ENCODE assay signal across 28 cellular contexts in the genomic region with DNA sequence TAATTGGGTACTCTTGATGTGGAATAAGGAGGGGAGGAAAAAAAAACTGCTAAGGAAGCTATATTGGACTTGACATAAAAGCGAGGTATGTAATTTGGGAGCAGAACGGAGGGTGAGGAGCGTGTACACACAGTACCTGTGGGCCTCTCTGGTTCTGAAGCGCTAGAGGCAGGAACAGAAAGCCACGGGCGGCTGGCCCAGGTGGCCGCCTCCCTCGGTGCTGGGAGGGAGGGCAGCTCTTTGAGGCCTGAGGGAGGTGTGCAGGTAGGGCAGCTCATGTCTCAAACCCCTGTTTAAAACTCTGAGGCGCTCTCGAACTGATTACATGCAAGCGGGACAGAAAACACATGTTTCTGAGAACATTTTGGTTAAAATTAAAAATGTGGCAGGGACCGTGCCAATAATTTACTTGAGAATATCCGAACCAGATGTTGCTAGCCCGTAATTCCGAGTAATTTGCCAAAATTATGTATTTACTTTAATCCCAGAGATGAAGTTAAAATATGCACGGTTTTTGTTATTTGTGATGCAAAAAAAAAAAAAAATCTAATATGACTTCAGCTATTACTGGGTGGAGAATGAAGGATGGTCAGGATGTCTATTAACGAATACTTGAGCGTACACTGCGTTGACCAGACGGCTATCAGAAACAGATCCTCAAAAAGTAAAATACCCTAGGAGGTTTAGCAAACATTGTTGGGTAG.
"Had no signal": no experiment of that assay in that cellular context is flagged by ENCODE, and none has a peak within 500 bp of the region (broad histone marks: within the 10 kb centered on the region; RNA-seq: fewer than 3 reads in every experiment).

No MANE protein-coding gene starts in this region.

- H3K9me3 ChIP-seq: lower lobe of right lung, prostate gland, spleen, testis, upper lobe of right lung, vagina had no signal

- H3K4me2 ChIP-seq: neural progenitor cell had no signal

- H3K4me1 Mint-ChIP-seq: memory B cell; stimulated activated memory B cell treated with anti-CD40 and anti-IgM and Interleukin-4, amounts not matched to agents 10 μg/mL and 1 μg/mL and 100 μg/mL, for 72 hours had no signal

- H3K27me3 ChIP-seq: esophagus muscularis mucosa, neural progenitor cell, testis, tibial nerve, upper lobe of right lung, vagina had no signal

- H3K4me3 Mint-ChIP-seq: dendritic cell treated with granulocyte-macrophage colony-stimulating factor and Interleukin-4, amounts not matched to agents 40 ng/mL and 50 ng/mL, for 4 days; effector memory CD8-positive, alpha-beta T cell; memory B cell; natural killer cell treated with Interleukin-12 subunit alpha and Interleukin-12 subunit beta and Interleukin-15 and Interleukin-18, amount 100 ng/mL, for 72 hours; neural progenitor cell; stimulated activated memory B cell treated with anti-CD40 and anti-IgM and Interleukin-4, amounts not matched to agents 10 μg/mL and 1 μg/mL and 100 μg/mL, for 72 hours; stimulated activated naive CD8-positive, alpha-beta T cell treated with anti-CD3 and anti-CD28 coated beads, Interleukin-15, Interleukin-2, amounts not matched to agents 100 ng/mL and 50 ng/mL, for 24 hours had no signal

- DNase-seq: effector memory CD8-positive, alpha-beta T cell; foreskin melanocyte; heart left ventricle; hippocampal formation; kidney glomerular epithelial cell; lower lobe of right lung; midbrain; nucleus accumbens; spleen; stimulated activated CD4-positive, alpha-beta T cell treated with anti-CD3 and anti-CD28 coated beads, Interleukin-15, amount 100 ng/mL, for 24 hours; stimulated activated CD4-positive, alpha-beta T cell treated with anti-CD3 and anti-CD28 coated beads, Interleukin-1b, Interleukin-23, amount 100 ng/mL, for 48 hours; stimulated activated CD4-positive, alpha-beta T cell treated with anti-CD3 and anti-CD28 coated beads, Interleukin-4, amount 100 ng/mL, for 24 hours; testis; upper lobe of right lung had no signal

- ATAC-seq: effector memory CD8-positive, alpha-beta T cell; left lobe of liver; lower lobe of right lung; sciatic nerve; stimulated activated memory B cell treated with anti-CD40 and anti-IgM and Interleukin-4, amounts not matched to agents 10 μg/mL and 1 μg/mL and 100 μg/mL, for 72 hours; upper lobe of right lung had no signal

- H3K27ac ChIP-seq: epithelial cell of prostate, esophagus muscularis mucosa, heart left ventricle, lower lobe of right lung, neural progenitor cell, parathyroid adenoma, prostate gland, spleen, tibial nerve, upper lobe of right lung, vagina had no signal

- H3K36me3 Mint-ChIP-seq: memory B cell; natural killer cell treated with Interleukin-12 subunit alpha and Interleukin-12 subunit beta and Interleukin-15 and Interleukin-18, amount 100 ng/mL, for 72 hours; neural progenitor cell; stimulated activated memory B cell treated with anti-CD40 and anti-IgM and Interleukin-4, amounts not matched to agents 10 μg/mL and 1 μg/mL and 100 μg/mL, for 72 hours had no signal

- H3K9ac ChIP-seq: neural progenitor cell, parathyroid adenoma had no signal

- H3K27ac Mint-ChIP-seq: dendritic cell treated with granulocyte-macrophage colony-stimulating factor and Interleukin-4, amounts not matched to agents 40 ng/mL and 50 ng/mL, for 4 days; effector memory CD8-positive, alpha-beta T cell; memory B cell; natural killer cell treated with Interleukin-12 subunit alpha and Interleukin-12 subunit beta and Interleukin-15 and Interleukin-18, amount 100 ng/mL, for 72 hours; neural progenitor cell; stimulated activated memory B cell treated with anti-CD40 and anti-IgM and Interleukin-4, amounts not matched to agents 10 μg/mL and 1 μg/mL and 100 μg/mL, for 72 hours; stimulated activated naive CD8-positive, alpha-beta T cell treated with anti-CD3 and anti-CD28 coated beads, Interleukin-15, Interleukin-2, amounts not matched to agents 100 ng/mL and 50 ng/mL, for 24 hours had no signal

- H3K4me1 ChIP-seq: heart left ventricle, lower lobe of right lung, parathyroid adenoma, prostate gland, spleen, testis, tibial nerve, upper lobe of right lung, vagina had no signal

- H3K9me3 Mint-ChIP-seq: dendritic cell treated with granulocyte-macrophage colony-stimulating factor and Interleukin-4, amounts not matched to agents 40 ng/mL and 50 ng/mL, for 4 days; effector memory CD8-positive, alpha-beta T cell; memory B cell; natural killer cell treated with Interleukin-12 subunit alpha and Interleukin-12 subunit beta and Interleukin-15 and Interleukin-18, amount 100 ng/mL, for 72 hours; stimulated activated memory B cell treated with anti-CD40 and anti-IgM and Interleukin-4, amounts not matched to agents 10 μg/mL and 1 μg/mL and 100 μg/mL, for 72 hours; stimulated activated naive CD8-positive, alpha-beta T cell treated with anti-CD3 and anti-CD28 coated beads, Interleukin-15, Interleukin-2, amounts not matched to agents 100 ng/mL and 50 ng/mL, for 24 hours had no signal

- H3K4me3 ChIP-seq: esophagus muscularis mucosa, heart left ventricle, lower lobe of right lung, neural progenitor cell, prostate gland, spleen, testis, tibial nerve, upper lobe of right lung, vagina had no signal

- H2AFZ ChIP-seq: neural progenitor cell, parathyroid adenoma had no signal

- H3K36me3 ChIP-seq: esophagus muscularis mucosa, heart left ventricle, lower lobe of right lung, neural progenitor cell, prostate gland, spleen, tibial nerve, upper lobe of right lung, vagina had no signal
